ENCODE assay signal across 12 cellular contexts in the genomic region with DNA sequence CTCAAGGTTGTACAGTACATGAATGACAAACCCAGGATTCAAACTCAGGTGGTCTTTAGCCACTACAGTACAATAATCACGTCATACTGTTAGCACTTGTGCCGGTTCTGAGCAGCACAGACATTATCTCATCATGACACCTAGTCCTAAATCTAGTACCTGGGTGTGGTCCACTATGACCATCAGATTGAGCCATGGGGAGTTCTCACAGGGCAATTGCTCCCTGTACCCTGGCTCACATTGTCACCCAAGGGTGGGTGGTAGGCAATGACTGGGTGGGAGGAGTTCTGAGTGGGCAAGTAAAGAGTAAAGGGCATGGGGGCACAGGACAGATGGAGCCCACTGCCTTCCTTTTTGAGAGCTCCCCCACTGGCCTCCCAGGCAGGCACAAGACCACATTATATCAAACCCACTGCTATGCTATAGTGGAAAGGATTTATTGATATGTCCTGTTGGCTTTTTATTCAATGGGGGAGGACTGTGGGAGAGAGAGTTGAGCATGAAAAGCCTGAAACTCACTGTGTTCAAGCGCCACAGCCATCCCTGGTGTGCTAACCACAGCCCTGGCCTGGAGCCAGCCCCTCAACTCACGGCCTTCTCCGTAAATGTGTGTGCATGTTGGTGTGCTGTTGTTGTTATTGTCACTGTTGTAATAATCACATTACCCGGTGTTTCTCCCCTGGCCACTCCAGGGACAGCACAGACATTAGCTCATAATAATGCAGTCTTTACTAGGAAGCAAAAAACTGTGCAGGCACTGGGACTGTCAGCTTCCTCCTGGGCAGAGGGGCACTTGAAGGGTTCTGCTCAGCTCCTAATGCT. TPM values are rescaled to one million over a fixed set of nuclear protein-coding genes. Genes with fewer than 3 reads are reported as not detected.
A peak's percentile ranks its signal among the peaks of the same experiment; 100 is the strongest.
DNase-seq lines count a peak whose midpoint lies in the region; ATAC-seq and TF ChIP-seq lines count a peak whose summit lies in the region.
"Had no signal": no experiment of that assay in that cellular context is flagged by ENCODE, and none has a peak within 500 bp of the region (broad histone marks: within the 10 kb centered on the region; RNA-seq: fewer than 3 reads in every experiment).

No MANE protein-coding gene starts in this region.

- intact Hi-C loops in esophagus squamous epithelium (cut with DNase I), result no loop called here

- H3K9ac ChIP-seq in rectal smooth muscle tissue (ENCODE audit: low read length), result no peak overlapping the region

- peak; percentile 5 for DNase-seq in GM12865 (ENCODE audit: low read depth)
- peak; percentile 16 for DNase-seq in NCI-H345 (lab: John Stamatoyannopoulos, UW)
- DNase-seq in esophagus squamous epithelium (lab: John Stamatoyannopoulos, UW), result no peak
- no peak for DNase-seq in GDM1 (lab: John Stamatoyannopoulos, UW)
- DNase-seq in NCI-H1930 (lab: John Stamatoyannopoulos, UW), result no peak
- DNase-seq: GF-D8, NCI-H2081 treated with DMSO at 0.1 percent for 48 hours, T-helper 17 cell had no signal

- peak overlapping the region in 3 of 4 donors; percentile 81 to 91 (median 88) for H3K27ac ChIP-seq in esophagus squamous epithelium
- H3K27ac ChIP-seq in rectal smooth muscle tissue (ENCODE audit: low read depth, low read length), result peak overlapping the region; percentile 82

- H3K4me1 ChIP-seq in esophagus squamous epithelium, result peaks cover 5 to 65% (median 28%) of the 10 kb centered on the region in 3 donors
- H3K4me1 ChIP-seq in rectal smooth muscle tissue (ENCODE audit: control insufficient read depth, insufficient read depth, low read length), result peaks cover 55% of the 10 kb centered on the region

- 55 to 65% methylated on average over 5 to 6 of the region's 6 CpGs for WGBS in esophagus squamous epithelium, 2 donors

- no peak for TF ChIP-seq CTCF in GM12865 (IDR thresholded peaks at IDR 0.05; ENCODE audit: insufficient read depth, low read depth, low read length, missing control alignments)
- TF ChIP-seq CTCF in esophagus squamous epithelium (IDR thresholded peaks at IDR 0.05), result no peak

- H3K36me3 ChIP-seq in esophagus squamous epithelium (no peaks in the 10 kb centered on the region), rectal smooth muscle tissue (ENCODE audit: control insufficient read depth, insufficient read depth, low read length) (no peaks in the 10 kb centered on the region)

- no peak overlapping the region for H3K4me3 ChIP-seq in GM12865 (ENCODE audit: low read depth, low read length)
- H3K4me3 ChIP-seq in esophagus squamous epithelium, result no peak overlapping the region
- no peak overlapping the region for H3K4me3 ChIP-seq in rectal smooth muscle tissue (ENCODE audit: low read length)

- no peak for ATAC-seq in HG02973 (IDR thresholded peaks at IDR 0.05; ENCODE audit: unreplicated experiment)
- no peak for ATAC-seq in GM21619 (IDR thresholded peaks at IDR 0.05; ENCODE audit: unreplicated experiment)
- ATAC-seq: esophagus mucosa, T-helper 17 cell had no signal

- no peaks in the 10 kb centered on the region for H3K9me3 ChIP-seq in esophagus squamous epithelium

- no peak for TF ChIP-seq POLR2A in esophagus squamous epithelium (IDR thresholded peaks at IDR 0.05)

- no peaks in the 10 kb centered on the region for H3K27me3 ChIP-seq in esophagus squamous epithelium
- no peaks in the 10 kb centered on the region for H3K27me3 ChIP-seq in rectal smooth muscle tissue (ENCODE audit: control insufficient read depth, insufficient read depth, low read length)

RNA-seq across cellular contexts. Expression of gene ADCY5, which starts 27.3 kb away (rescaled TPM):
- total RNA-seq in esophagus squamous epithelium, result 10 to 100 TPM in 1 of 4 donors, 1 to 10 TPM in 2, under 1 TPM in 1; 0.72 to 17.4 (median 5.3) TPM
- total RNA-seq: T-helper 17 cell had no signal

Comparison
In these comparisons a context has a peak if more than half of its experiments do, and no peak if none do; other contexts are left out.
1. DNase-seq: peak in GM12865 (single experiment) and NCI-H345 (single experiment); none in esophagus squamous epithelium (single experiment), GDM1 (single experiment) and NCI-H1930 (0 of 2).